In genomic region chr2:163655672-163656071, GRCh38 we compare ENCODE assay signal across 16 cellular contexts.
DNase-seq lines count a peak whose midpoint lies in the region; ATAC-seq lines count a peak whose summit lies in the region.
"Had no signal": no experiment of that assay in that cellular context is flagged by ENCODE, and none has a peak within 500 bp of the region (broad histone marks: within the 10 kb centered on the region; RNA-seq: fewer than 3 reads in every experiment).

No MANE protein-coding gene starts in this region.

- H3K4me2 ChIP-seq in mesendoderm (ENCODE audit: low read length), result no peak overlapping the region
- H3K4me2 ChIP-seq: BLaER1 had no signal

- no peak overlapping the region for H4K5ac ChIP-seq in mesendoderm (ENCODE audit: low read length)

- H3K4ac ChIP-seq in mesendoderm (ENCODE audit: low read depth, low read length), result no peak overlapping the region

- H3K4me3 ChIP-seq in mesendoderm (ENCODE audit: low read length), result no peak overlapping the region
- H3K4me3 ChIP-seq: BLaER1 had no signal

- H2AK5ac ChIP-seq in mesendoderm (ENCODE audit: low read length), result no peak overlapping the region

- no peaks in the 10 kb centered on the region for H3K79me1 ChIP-seq in mesendoderm (ENCODE audit: low read length)

- H3K27me3 ChIP-seq in mesendoderm (ENCODE audit: insufficient read depth, low read length, poor library complexity), result no peaks in the 10 kb centered on the region
- H3K27me3 ChIP-seq: BLaER1 had no signal

- intact Hi-C loops in left cardiac atrium (cut with DNase I), result no loop called here

- no peak overlapping the region for H3K18ac ChIP-seq in mesendoderm (ENCODE audit: low read length)

- H3K23ac ChIP-seq in mesendoderm (ENCODE audit: low read length), result no peak overlapping the region

- no CpG with 5 or more reads among the region's 2 CpGs for WGBS in mesendoderm (ENCODE audit: extremely low coverage, insufficient coverage, low lambda C conversion rate)

- no peak overlapping the region for H3K56ac ChIP-seq in mesendoderm (ENCODE audit: low read length)

- no peak overlapping the region for H3K27ac ChIP-seq in mesendoderm (ENCODE audit: low read depth, low read length)
- H3K27ac ChIP-seq: 22Rv1, BLaER1 had no signal

- no peaks in the 10 kb centered on the region for H3K79me2 ChIP-seq in mesendoderm (ENCODE audit: control insufficient read depth, insufficient read depth, low read length)

- H3K9ac ChIP-seq in mesendoderm (ENCODE audit: low read length), result no peak overlapping the region
- H3K9ac ChIP-seq: BLaER1 had no signal

- H2BK5ac ChIP-seq in mesendoderm (ENCODE audit: low read length), result no peak overlapping the region

- H3K4me1 ChIP-seq in mesendoderm (ENCODE audit: control insufficient read depth, low read depth, low read length), result peaks cover 8% of the 10 kb centered on the region
- H3K4me1 ChIP-seq: BLaER1 had no signal

- no peak overlapping the region for H2BK120ac ChIP-seq in mesendoderm (ENCODE audit: low read depth, low read length)

- H2BK15ac ChIP-seq in mesendoderm (replicated peaks; ENCODE audit: low read depth), result no peak overlapping the region

- H3K36me3 ChIP-seq in mesendoderm (ENCODE audit: control insufficient read depth, insufficient read depth, low read length), result no peaks in the 10 kb centered on the region
- H3K36me3 ChIP-seq: BLaER1 had no signal

- no peak overlapping the region for H4K8ac ChIP-seq in mesendoderm (ENCODE audit: low read depth, low read length)

- DNase-seq in DMS53 (lab: John Stamatoyannopoulos, UW) (peak; percentile 25), DMS53 treated with DMSO at 0.1 percent for 48 hours (lab: John Stamatoyannopoulos, UW; ENCODE audit: unreplicated experiment) (no peak), amniotic epithelial cell (ENCODE audit: low read depth) (peak; percentile 39), left cardiac atrium (no peak), mesendoderm (peak; percentile 51)
- no peak for DNase-seq in stimulated activated CD8-positive, alpha-beta memory T cell treated with anti-CD3 and anti-CD28 coated beads, Interleukin-4, amount 100 ng/mL, for 48 hours
- no peak for DNase-seq in stimulated activated CD4-positive, alpha-beta T cell treated with anti-CD3 and anti-CD28 coated beads, Interleukin-2, amount 100 ng/mL, for 24 hours
- DNase-seq: CD8-positive, alpha-beta memory T cell; Karpas-422; NCI-H1930; NCI-H526; NK-92 treated with Interleukin-12 subunit alpha and Interleukin-12 subunit beta, amount 100 ng/mL, for 24 hours had no signal

- ATAC-seq in left cardiac atrium (peak; percentile 38 to 62), HG03432 (IDR thresholded peaks at IDR 0.05; ENCODE audit: unreplicated experiment) (no peak)
- ATAC-seq: HepG2 had no signal

Comparison
In these comparisons a context has a peak if more than half of its experiments do, and no peak if none do; other contexts are left out.
1. DNase-seq: peak in DMS53 (single experiment), amniotic epithelial cell (single experiment) and mesendoderm (single experiment); none in DMS53 treated with DMSO at 0.1 percent for 48 hours (single experiment), left cardiac atrium (single experiment), stimulated activated CD8-positive, alpha-beta memory T cell treated with anti-CD3 and anti-CD28 coated beads, Interleukin-4, amount 100 ng/mL, for 48 hours (single experiment) and stimulated activated CD4-positive, alpha-beta T cell treated with anti-CD3 and anti-CD28 coated beads, Interleukin-2, amount 100 ng/mL, for 24 hours (0 of 2).